ENCODE assay signal across 8 cellular contexts in the genomic region with DNA sequence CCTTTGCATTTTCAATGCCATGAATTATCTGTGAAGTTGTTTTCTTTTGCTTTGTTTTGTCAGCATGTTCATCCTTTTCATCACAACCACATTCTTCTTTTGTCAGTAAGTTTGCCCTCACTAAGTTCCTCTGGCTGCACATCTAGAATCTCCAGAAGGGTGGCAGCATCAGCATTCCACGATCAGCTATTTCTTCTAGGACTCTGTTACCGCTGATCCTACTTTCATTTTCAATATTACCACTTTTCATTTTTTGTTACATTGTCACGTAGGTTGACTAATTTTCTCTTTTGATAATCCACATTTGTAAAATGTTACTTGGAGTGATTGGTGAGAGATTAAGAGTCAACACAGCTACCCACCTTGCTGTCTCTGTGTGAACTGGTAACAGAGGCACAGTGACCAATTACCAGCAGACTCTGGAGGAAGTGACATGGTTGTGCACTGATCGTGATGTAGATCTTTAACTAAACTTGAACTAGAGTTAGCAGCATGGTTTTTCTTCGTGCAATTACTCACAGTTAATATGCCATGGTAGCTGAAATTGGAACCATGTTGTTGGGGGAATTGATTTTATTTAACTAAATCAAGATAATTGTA.
DNase-seq lines count a peak whose midpoint lies in the region; ATAC-seq and TF ChIP-seq lines count a peak whose summit lies in the region.

No MANE protein-coding gene starts in this region.

- H3K27ac ChIP-seq in duodenal mucosa (ENCODE audit: low read depth, low read length) (no peak overlapping the region), uterus (no peak overlapping the region)

- H3K4me3 ChIP-seq in duodenal mucosa (ENCODE audit: low read depth in 1 of 2, low read length in 2 of 2) (peak overlapping the region; percentile 40 to 41), uterus (no peak overlapping the region)

- no peaks in the 10 kb centered on the region for H3K36me3 ChIP-seq in duodenal mucosa (ENCODE audit: control insufficient read depth in 1 of 2, insufficient read depth in 2 of 2, low read length in 2 of 2)
- H3K36me3 ChIP-seq in uterus: no peaks in the 10 kb centered on the region

- TF ChIP-seq CTCF in LNCAP (IDR thresholded peaks at IDR 0.05) (peak; percentile 34; the same call in 1 of the 2 replicates), uterus (IDR thresholded peaks at IDR 0.05) (no peak)

- H3K27me3 ChIP-seq in duodenal mucosa (ENCODE audit: control insufficient read depth in 1 of 2, insufficient read depth in 2 of 2, low read length in 2 of 2): no peaks in the 10 kb centered on the region
- no peaks in the 10 kb centered on the region for H3K27me3 ChIP-seq in uterus

- DNase-seq in GDM1 (lab: John Stamatoyannopoulos, UW) (peak; percentile 28), NCI-H524 treated with DMSO at 0.1 percent for 48 hours (lab: John Stamatoyannopoulos, UW) (no peak), NCI-H1417 treated with DMSO at 0.1 percent for 48 hours (lab: John Stamatoyannopoulos, UW) (no peak), uterus (no peak), medulla oblongata (ENCODE audit: extremely low spot score) (no peak)

- ATAC-seq in GM21526 (IDR thresholded peaks at IDR 0.05; ENCODE audit: low FRiP score, unreplicated experiment): peak; percentile 90

- peaks cover 3% of the 10 kb centered on the region in 2 donors for H3K9me3 ChIP-seq in duodenal mucosa (ENCODE audit: control insufficient read depth in 1 of 2, low read length in 2 of 2)
- H3K9me3 ChIP-seq in uterus: no peaks in the 10 kb centered on the region

- TF ChIP-seq POLR2A in uterus (IDR thresholded peaks at IDR 0.05): no peak

- H3K4me1 ChIP-seq in duodenal mucosa (ENCODE audit: control insufficient read depth in 1 of 2, insufficient read depth in 2 of 2, low read length in 2 of 2): no peaks in the 10 kb centered on the region
- no peaks in the 10 kb centered on the region for H3K4me1 ChIP-seq in uterus

- intact Hi-C loops in uterus (cut with DNase I; ENCODE audit: low total_unique reads): no loop called here

- H3K9ac ChIP-seq in duodenal mucosa (ENCODE audit: low read depth in 1 of 2, low read length in 2 of 2): no peak overlapping the region

Comparison
In these comparisons a context has a peak if more than half of its experiments do, and no peak if none do; other contexts are left out.
1. H3K4me3 ChIP-seq: peak in duodenal mucosa (2 of 2); none in uterus (0 of 2).